ENCODE assay signal across 1 cellular context in genomic region chr7:123749537-123749857, GRCh38.
TF ChIP-seq lines count a peak whose summit lies in the region.

No MANE protein-coding gene starts in this region.

TF ChIP-seq in HepG2, 621 proteins besides CTCF, POLR2A, EP300 and RAD21:
- TF ChIP-seq CEBPG (CRISPR knock-in tag; IDR thresholded peaks at IDR 0.05), result peak; percentile 55
- peak; percentile 44 for TF ChIP-seq ZFX (CRISPR knock-in tag; IDR thresholded peaks at IDR 0.05; ENCODE audit: low read depth)
- 0 out of 2 replicates have a peak, but pooled peaks have one; percentile 3 for TF ChIP-seq ZBTB20 (CRISPR knock-in tag; IDR thresholded peaks at IDR 0.05; ENCODE audit: borderline replicate concordance, low read depth)
- peak; percentile 63 for TF ChIP-seq CEBPB (IDR thresholded peaks at IDR 0.05; ENCODE audit: borderline replicate concordance, low read depth, low read length)
- 0 out of 2 replicates have a peak, but pooled peaks have one; percentile 6 for TF ChIP-seq KDM3A (CRISPR knock-in tag; IDR thresholded peaks at IDR 0.05; ENCODE audit: low read depth)
- TF ChIP-seq ZNF501 (CRISPR knock-in tag; IDR thresholded peaks at IDR 0.05), result 0 out of 2 replicates have a peak, but pooled peaks have one; percentile 1
- no peak for TF ChIP-seq ZNF564 (CRISPR knock-in tag; IDR thresholded peaks at IDR 0.05)
- no peak for TF ChIP-seq HOXA5 (CRISPR knock-in tag; IDR thresholded peaks at IDR 0.05)
- TF ChIP-seq TP53 (CRISPR knock-in tag; conservative IDR thresholded peaks at IDR 0.05), result no peak
- TF ChIP-seq TFE3 (CRISPR knock-in tag; IDR thresholded peaks at IDR 0.05), result 0 out of 2 replicates have a peak, but pooled peaks have one; percentile 23
- no peak for TF ChIP-seq MAX (IDR thresholded peaks at IDR 0.05)
- 0 out of 2 replicates have a peak, but pooled peaks have one; percentile 23 for TF ChIP-seq ZFAT (CRISPR knock-in tag; conservative IDR thresholded peaks at IDR 0.05)
